In the genomic region with DNA sequence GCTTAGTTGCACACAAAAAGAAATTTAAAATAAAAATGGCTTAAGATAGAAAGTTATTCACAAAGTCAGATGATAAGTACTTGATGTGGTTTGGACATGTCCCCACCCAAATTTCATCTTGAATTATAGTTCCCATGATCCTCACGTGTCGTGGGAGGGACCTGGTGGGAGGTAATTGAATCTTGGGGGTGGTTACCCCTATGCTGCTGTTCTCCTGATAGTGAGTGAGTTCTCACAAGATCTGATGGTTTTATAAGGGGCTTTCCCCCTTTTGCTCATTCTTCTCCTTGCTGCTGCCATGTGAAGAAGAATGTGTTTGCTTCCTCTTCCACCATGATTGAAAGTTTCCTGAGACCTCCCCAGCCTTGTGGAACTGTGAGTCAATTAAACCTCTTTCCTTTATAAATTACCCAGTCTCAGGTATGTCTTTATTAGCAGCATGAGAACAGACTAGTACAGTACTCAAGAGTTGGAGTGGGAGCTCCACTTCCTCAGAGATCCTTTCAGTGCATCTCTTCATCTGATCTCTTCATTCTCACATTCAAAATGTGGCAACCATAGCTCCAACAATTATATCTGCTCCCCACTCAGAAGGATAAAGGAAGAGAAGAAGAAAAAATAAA, we compare ENCODE assay signal across 11 cellular contexts. TPM values are rescaled to one million over a fixed set of nuclear protein-coding genes. Genes with fewer than 3 reads are reported as not detected.
"Had no signal": no experiment of that assay in that cellular context is flagged by ENCODE, and none has a peak within 500 bp of the region (broad histone marks: within the 10 kb centered on the region; RNA-seq: fewer than 3 reads in every experiment).

No MANE protein-coding gene starts in this region.

RNA-seq across cellular contexts. Expression of gene TM4SF20, which starts 3.2 kb away (rescaled TPM):
- total RNA-seq: activated CD4-positive, alpha-beta T cell treated with anti-CD3 and anti-CD28 coated beads, Interleukin-2, amount 10 ng/mL, durations not matched to agents 24 days and 14 days; activated CD8-positive, alpha-beta memory T cell treated with anti-CD3 and anti-CD28 coated beads for 36 hours; activated CD8-positive, alpha-beta T cell treated with anti-CD3 and anti-CD28 coated beads for 36 hours; activated naive CD8-positive, alpha-beta T cell treated with anti-CD3 and anti-CD28 coated beads, Interleukin-2, amount 10 ng/mL, durations not matched to agents 7 days and 5 days; activated T-helper 1 cell treated with anti-CD3 and anti-CD28 coated beads, Interleukin-12 subunit alpha, Interleukin-12 subunit beta, Interleukin-2, Interleukin-4 antibody, amounts not matched to agents 30 ng/mL and 10 ng/mL and 1 ng/mL, durations not matched to agents 14 hours and 24 hours and 36 hours; astrocyte; body of pancreas; breast epithelium; cardiac septum; Right ventricle myocardium superior had no signal

RNA-seq across cellular contexts. Expression of gene SCYGR1, which starts 5.4 kb away (rescaled TPM):
- total RNA-seq: activated CD4-positive, alpha-beta T cell treated with anti-CD3 and anti-CD28 coated beads, Interleukin-2, amount 10 ng/mL, durations not matched to agents 24 days and 14 days; activated CD8-positive, alpha-beta memory T cell treated with anti-CD3 and anti-CD28 coated beads for 36 hours; activated CD8-positive, alpha-beta T cell treated with anti-CD3 and anti-CD28 coated beads for 36 hours; activated naive CD8-positive, alpha-beta T cell treated with anti-CD3 and anti-CD28 coated beads, Interleukin-2, amount 10 ng/mL, durations not matched to agents 7 days and 5 days; activated T-helper 1 cell treated with anti-CD3 and anti-CD28 coated beads, Interleukin-12 subunit alpha, Interleukin-12 subunit beta, Interleukin-2, Interleukin-4 antibody, amounts not matched to agents 30 ng/mL and 10 ng/mL and 1 ng/mL, durations not matched to agents 14 hours and 24 hours and 36 hours; adrenal gland; astrocyte; body of pancreas; breast epithelium; cardiac septum; Right ventricle myocardium superior had no signal
